ENCODE assay signal across 1 cellular context in the genomic region with DNA sequence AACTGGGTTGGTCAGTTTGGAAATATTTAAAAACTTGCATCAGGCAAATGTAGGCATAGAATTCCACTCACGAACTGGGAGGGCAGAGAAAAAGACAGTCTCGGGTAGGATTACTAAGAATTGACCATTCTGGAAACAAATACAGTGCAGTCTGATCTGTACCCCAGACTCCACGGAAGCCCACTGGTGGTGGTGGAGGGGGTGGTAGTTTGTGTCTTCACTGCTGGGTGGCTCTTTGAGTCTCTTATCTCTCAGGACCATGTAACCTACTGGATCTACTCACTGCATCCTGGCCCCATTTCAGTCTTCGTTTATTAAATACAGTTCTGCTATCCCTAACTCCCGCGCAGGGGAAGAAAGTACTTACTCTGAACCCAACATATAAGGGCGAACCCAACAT.
TF ChIP-seq lines count a peak whose summit lies in the region.

No MANE protein-coding gene starts in this region.

TF ChIP-seq in GM23338, 12 proteins besides CTCF, POLR2A, EP300 and RAD21 (continued from another document):
- no peak for TF ChIP-seq EZH2phosphoT487 (IDR thresholded peaks at IDR 0.05; ENCODE audit: unreplicated experiment)
- TF ChIP-seq, protein P1, sequence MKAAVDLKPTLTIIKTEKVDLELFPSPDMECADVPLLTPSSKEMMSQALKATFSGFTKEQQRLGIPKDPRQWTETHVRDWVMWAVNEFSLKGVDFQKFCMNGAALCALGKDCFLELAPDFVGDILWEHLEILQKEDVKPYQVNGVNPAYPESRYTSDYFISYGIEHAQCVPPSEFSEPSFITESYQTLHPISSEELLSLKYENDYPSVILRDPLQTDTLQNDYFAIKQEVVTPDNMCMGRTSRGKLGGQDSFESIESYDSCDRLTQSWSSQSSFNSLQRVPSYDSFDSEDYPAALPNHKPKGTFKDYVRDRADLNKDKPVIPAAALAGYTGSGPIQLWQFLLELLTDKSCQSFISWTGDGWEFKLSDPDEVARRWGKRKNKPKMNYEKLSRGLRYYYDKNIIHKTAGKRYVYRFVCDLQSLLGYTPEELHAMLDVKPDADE (IDR thresholded peaks at IDR 0.05): no peak
- no peak for TF ChIP-seq ZNF114 (CRISPR knock-in tag; IDR thresholded peaks at IDR 0.05)
- no peak for TF ChIP-seq ZNF331 (CRISPR knock-in tag; IDR thresholded peaks at IDR 0.05; ENCODE audit: low read depth)
- TF ChIP-seq, protein P2, sequence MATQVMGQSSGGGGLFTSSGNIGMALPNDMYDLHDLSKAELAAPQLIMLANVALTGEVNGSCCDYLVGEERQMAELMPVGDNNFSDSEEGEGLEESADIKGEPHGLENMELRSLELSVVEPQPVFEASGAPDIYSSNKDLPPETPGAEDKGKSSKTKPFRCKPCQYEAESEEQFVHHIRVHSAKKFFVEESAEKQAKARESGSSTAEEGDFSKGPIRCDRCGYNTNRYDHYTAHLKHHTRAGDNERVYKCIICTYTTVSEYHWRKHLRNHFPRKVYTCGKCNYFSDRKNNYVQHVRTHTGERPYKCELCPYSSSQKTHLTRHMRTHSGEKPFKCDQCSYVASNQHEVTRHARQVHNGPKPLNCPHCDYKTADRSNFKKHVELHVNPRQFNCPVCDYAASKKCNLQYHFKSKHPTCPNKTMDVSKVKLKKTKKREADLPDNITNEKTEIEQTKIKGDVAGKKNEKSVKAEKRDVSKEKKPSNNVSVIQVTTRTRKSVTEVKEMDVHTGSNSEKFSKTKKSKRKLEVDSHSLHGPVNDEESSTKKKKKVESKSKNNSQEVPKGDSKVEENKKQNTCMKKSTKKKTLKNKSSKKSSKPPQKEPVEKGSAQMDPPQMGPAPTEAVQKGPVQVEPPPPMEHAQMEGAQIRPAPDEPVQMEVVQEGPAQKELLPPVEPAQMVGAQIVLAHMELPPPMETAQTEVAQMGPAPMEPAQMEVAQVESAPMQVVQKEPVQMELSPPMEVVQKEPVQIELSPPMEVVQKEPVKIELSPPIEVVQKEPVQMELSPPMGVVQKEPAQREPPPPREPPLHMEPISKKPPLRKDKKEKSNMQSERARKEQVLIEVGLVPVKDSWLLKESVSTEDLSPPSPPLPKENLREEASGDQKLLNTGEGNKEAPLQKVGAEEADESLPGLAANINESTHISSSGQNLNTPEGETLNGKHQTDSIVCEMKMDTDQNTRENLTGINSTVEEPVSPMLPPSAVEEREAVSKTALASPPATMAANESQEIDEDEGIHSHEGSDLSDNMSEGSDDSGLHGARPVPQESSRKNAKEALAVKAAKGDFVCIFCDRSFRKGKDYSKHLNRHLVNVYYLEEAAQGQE (IDR thresholded peaks at IDR 0.05; ENCODE audit: unreplicated experiment): no peak
- no peak for TF ChIP-seq STAT1 (IDR thresholded peaks at IDR 0.05; ENCODE audit: unreplicated experiment)
- no peak for TF ChIP-seq JUNB (IDR thresholded peaks at IDR 0.05; ENCODE audit: unreplicated experiment)
- no peak for TF ChIP-seq EZH2 (IDR thresholded peaks at IDR 0.05; ENCODE audit: low read depth, unreplicated experiment)
- TF ChIP-seq POLR2AphosphoS5 (IDR thresholded peaks at IDR 0.05; ENCODE audit: low read depth): no peak
